23 cellular contexts compared by ENCODE assay signal in genomic region chr13:32045537-32045936, GRCh38. TPM values are rescaled to one million over a fixed set of nuclear protein-coding genes. Genes with fewer than 3 reads are reported as not detected.
DNase-seq lines count a peak whose midpoint lies in the region; ATAC-seq and TF ChIP-seq lines count a peak whose summit lies in the region.
"Had no signal": no experiment of that assay in that cellular context is flagged by ENCODE, and none has a peak within 500 bp of the region (broad histone marks: within the 10 kb centered on the region; RNA-seq: fewer than 3 reads in every experiment).

No MANE protein-coding gene starts in this region.

- peaks cover 3% of the 10 kb centered on the region for H3K36me3 Mint-ChIP-seq in T-helper 17 cell (ENCODE audit: low read depth)
- H3K36me3 Mint-ChIP-seq: naive B cell had no signal

- H3K27ac Mint-ChIP-seq in T-helper 17 cell: peak overlapping the region; percentile 1
- H3K27ac Mint-ChIP-seq: effector memory CD8-positive, alpha-beta T cell had no signal

- no peak for TF ChIP-seq EP300 in transverse colon (IDR thresholded peaks at IDR 0.05; ENCODE audit: low read depth)

- H3K36me3 ChIP-seq in right atrium auricular region (no peaks in the 10 kb centered on the region), muscle layer of duodenum (ENCODE audit: control insufficient read depth in 1 of 2, insufficient read depth in 2 of 2, low read length in 2 of 2) (no peaks in the 10 kb centered on the region), transverse colon (no peaks in the 10 kb centered on the region)
- H3K36me3 ChIP-seq: esophagus muscularis mucosa, pancreas, suprapubic skin had no signal

- H3K9me3 ChIP-seq in right atrium auricular region (no peaks in the 10 kb centered on the region), right cardiac atrium (ENCODE audit: control insufficient read depth, low read length) (no peaks in the 10 kb centered on the region), T-helper 17 cell (ENCODE audit: control insufficient read depth, low read length, poor library complexity, severe bottlenecking) (no peaks in the 10 kb centered on the region), muscle layer of duodenum (ENCODE audit: control insufficient read depth in 1 of 2, low read length in 2 of 2) (no peaks in the 10 kb centered on the region), transverse colon (no peaks in the 10 kb centered on the region)
- H3K9me3 ChIP-seq: esophagus muscularis mucosa, pancreas, suprapubic skin had no signal

- intact Hi-C loops in right cardiac atrium (cut with DNase I) (no loop called here), transverse colon (cut with DNase I; ENCODE audit: low total_unique reads) (no loop called here)

- ATAC-seq in right cardiac atrium (no peak), T-helper 17 cell (no peak), HG02759 (IDR thresholded peaks at IDR 0.05; ENCODE audit: unreplicated experiment) (no peak)
- ATAC-seq: effector memory CD8-positive, alpha-beta T cell had no signal

- DNase-seq in right atrium auricular region (ENCODE audit: low spot score) (no peak), right cardiac atrium (no peak), T-helper 17 cell (no peak), transverse colon (no peak), NCI-H1417 treated with DMSO at 0.1 percent for 48 hours (lab: John Stamatoyannopoulos, UW) (no peak), T-helper 9 cell (no peak)
- DNase-seq: activated B cell treated with CpG ODN at 0.5 μM for 24 hours; activated CD8-positive, alpha-beta T cell treated with anti-CD3 and anti-CD28 coated beads for 36 hours; activated naive CD4-positive, alpha-beta T cell treated with anti-CD3 and anti-CD28 coated beads, Interleukin-2, amount 50 U/mL, for 16 hours; CD4-positive, alpha-beta memory T cell; effector memory CD8-positive, alpha-beta T cell; HCEC 1CT; MM.1S; naive B cell; NCI-H1436 treated with DMSO at 0.1 percent for 48 hours; NCI-H2171 treated with DMSO at 0.1 percent for 48 hours; NCI-H526 treated with DMSO at 0.1 percent for 48 hours; pancreas had no signal

- TF ChIP-seq CTCF in right atrium auricular region (IDR thresholded peaks at IDR 0.05) (no peak), transverse colon (IDR thresholded peaks at IDR 0.05) (no peak)

- H3K27me3 ChIP-seq in right atrium auricular region (no peaks in the 10 kb centered on the region), right cardiac atrium (ENCODE audit: control insufficient read depth, insufficient read depth) (no peaks in the 10 kb centered on the region), muscle layer of duodenum (ENCODE audit: low read depth, low read length) (no peaks in the 10 kb centered on the region), transverse colon (no peaks in the 10 kb centered on the region)
- H3K27me3 ChIP-seq: esophagus muscularis mucosa, pancreas, suprapubic skin had no signal

- H3K4me1 Mint-ChIP-seq in T-helper 17 cell: peaks cover 45% of the 10 kb centered on the region

- no peak overlapping the region for H3K4me3 Mint-ChIP-seq in T-helper 17 cell
- H3K4me3 Mint-ChIP-seq: activated CD8-positive, alpha-beta T cell treated with anti-CD3 and anti-CD28 coated beads for 36 hours; effector memory CD8-positive, alpha-beta T cell had no signal

- H3K27ac ChIP-seq in right atrium auricular region: peak overlapping the region; percentile 33 to 36
- H3K27ac ChIP-seq in right cardiac atrium (ENCODE audit: low read length): no peak overlapping the region
- peak overlapping the region; percentile 19 for H3K27ac ChIP-seq in muscle layer of duodenum (ENCODE audit: low read length)
- H3K27ac ChIP-seq in transverse colon: peak overlapping the region in 3 of 4 donors; percentile 41 to 74 (median 47)
- H3K27ac ChIP-seq: suprapubic skin had no signal

- no peaks in the 10 kb centered on the region for H3K27me3 Mint-ChIP-seq in T-helper 17 cell
- H3K27me3 Mint-ChIP-seq: activated B cell treated with CpG ODN at 0.5 μM for 24 hours; activated CD8-positive, alpha-beta T cell treated with anti-CD3 and anti-CD28 coated beads for 36 hours; CD4-positive, alpha-beta memory T cell; naive B cell had no signal

- H3K4me3 ChIP-seq in right atrium auricular region (no peak overlapping the region), right cardiac atrium (ENCODE audit: low read length) (no peak overlapping the region), muscle layer of duodenum (ENCODE audit: low read depth in 1 of 2, low read length in 2 of 2) (no peak overlapping the region), transverse colon (no peak overlapping the region)
- H3K4me3 ChIP-seq: esophagus muscularis mucosa, GM12878, pancreas, suprapubic skin had no signal

- no peak for TF ChIP-seq POLR2A in transverse colon (IDR thresholded peaks at IDR 0.05)

- 96% methylated on average over 3 of the region's 3 CpGs for WGBS in right cardiac atrium
- 96 to 99% methylated on average over 3 of the region's 3 CpGs for WGBS in transverse colon (ENCODE audit: low coverage in 1 of 2), 2 donors

- in situ Hi-C loops in transverse colon (cut with MboI; ENCODE audit: low pct_ligation_motif_present in 1 of 4, low pct_unique_long_range_greater_than_20kb in 1 of 4, low sequenced_read_pairs in 3 of 4): no loop called here

- H3K4me1 ChIP-seq in right atrium auricular region: peaks cover 0 to 39% of the 10 kb centered on the region in 2 donors
- H3K4me1 ChIP-seq in right cardiac atrium (ENCODE audit: control insufficient read depth, insufficient read depth, low read length): peaks cover 9% of the 10 kb centered on the region
- H3K4me1 ChIP-seq in muscle layer of duodenum (ENCODE audit: control insufficient read depth in 1 of 2, insufficient read depth in 2 of 2, low read length in 2 of 2): peaks cover 0 to 13% of the 10 kb centered on the region in 2 donors
- H3K4me1 ChIP-seq in transverse colon: peaks cover 0 to 27% (median 15%) of the 10 kb centered on the region in 4 donors

RNA-seq across cellular contexts. Expression of gene FRY, which starts 14.0 kb away (rescaled TPM):
- 100 to 1,000 TPM in 1 of 2 donors, 10 to 100 TPM in 1; 94.8 to 183 TPM for total RNA-seq in right atrium auricular region
- 100 to 1,000 TPM; 101 to 139 (median 116) TPM for total RNA-seq in right cardiac atrium
- polyA plus RNA-seq in right cardiac atrium: 29.0 TPM
- 10 to 100 TPM; 46.3 to 68.8 TPM for total RNA-seq in T-helper 17 cell
- total RNA-seq in transverse colon: 10 to 100 TPM in 2 of 4 donors, 1 to 10 TPM in 2; 6.7 to 42.6 (median 12.4) TPM
